Comparison of ENCODE assay signal across 9 cellular contexts in the genomic region with DNA sequence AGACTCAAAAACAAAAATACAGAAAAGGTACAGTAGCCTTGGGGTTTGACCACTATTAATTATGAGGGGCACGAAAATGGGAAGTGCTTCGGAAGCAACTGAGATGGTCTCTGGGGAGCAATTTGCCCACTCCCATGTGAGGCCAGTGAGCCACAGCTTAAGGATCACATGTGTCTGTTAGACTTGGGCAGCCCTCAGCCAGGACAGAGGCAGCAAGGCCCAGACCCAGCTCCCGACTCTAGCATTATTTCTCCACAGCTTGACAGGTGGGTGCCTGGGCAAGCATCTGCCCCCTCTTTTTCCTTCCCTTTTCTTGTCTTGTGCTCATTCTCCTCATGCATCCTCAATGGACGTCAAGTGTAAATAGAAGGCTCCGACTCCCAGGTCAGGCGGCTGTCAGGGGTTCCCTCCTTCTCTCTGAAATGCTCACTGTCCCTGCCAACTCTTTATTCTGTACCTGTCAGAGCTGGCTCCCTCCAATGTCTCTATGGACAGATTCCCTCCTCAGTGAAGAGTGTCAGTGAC.
"Had no signal": no experiment of that assay in that cellular context is flagged by ENCODE, and none has a peak within 500 bp of the region (broad histone marks: within the 10 kb centered on the region; RNA-seq: fewer than 3 reads in every experiment).

No MANE protein-coding gene starts in this region.

- DNase-seq: GM23248, GOT3, H7, HFFc6, KBM-7 had no signal

- H3K27ac Mint-ChIP-seq: HFFc6 had no signal

- ATAC-seq: HCT116, HepG2 had no signal

- H3K36me3 Mint-ChIP-seq: IgD-negative memory B cell had no signal

- H3K4me3 ChIP-seq: GM23248, HAP-1 had no signal

- H3K9me3 Mint-ChIP-seq: HFFc6 had no signal

- H3K4me3 Mint-ChIP-seq: HFFc6, IgD-negative memory B cell had no signal
